In the genomic region with DNA sequence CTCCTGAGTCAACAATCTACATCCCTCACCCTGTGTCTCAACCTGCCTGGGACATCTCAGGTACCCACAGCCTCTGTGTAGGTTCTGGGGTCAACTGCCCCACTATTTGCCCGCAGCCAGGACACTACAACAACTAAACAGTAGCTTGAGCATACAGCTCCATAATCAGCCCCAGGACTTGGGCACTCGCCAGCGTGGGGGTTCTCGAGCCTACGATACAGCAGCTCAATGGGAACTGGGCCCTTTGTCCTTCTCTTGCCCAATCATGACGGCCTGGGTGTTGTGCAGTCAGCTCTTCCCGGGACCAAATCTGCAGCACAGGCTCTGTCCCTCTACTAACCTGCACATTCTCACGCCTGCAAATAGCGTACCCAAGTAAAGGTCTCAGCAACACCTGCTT, we compare ENCODE assay signal across 10 cellular contexts. TPM values are rescaled to one million over a fixed set of nuclear protein-coding genes. Genes with fewer than 3 reads are reported as not detected.
DNase-seq lines count a peak whose midpoint lies in the region; ATAC-seq and TF ChIP-seq lines count a peak whose summit lies in the region.
"Had no signal": no experiment of that assay in that cellular context is flagged by ENCODE, and none has a peak within 500 bp of the region (broad histone marks: within the 10 kb centered on the region; RNA-seq: fewer than 3 reads in every experiment).

No MANE protein-coding gene starts in this region.

- peaks cover 18 to 52% (median 41%) of the 10 kb centered on the region in 6 donors for H3K36me3 ChIP-seq in spleen

- peaks cover 8 to 33% (median 20%) of the 10 kb centered on the region in 6 donors for H3K4me1 ChIP-seq in spleen

- CTCF ChIA-PET in activated CD4-positive, alpha-beta T cell treated with anti-CD3 and anti-CD28 coated beads, Interleukin-2, amount 10 ng/mL, durations not matched to agents 7 days and 5 days (lab: Charles Lee) = no interaction called here
- CTCF ChIA-PET in T-cell (lab: Charles Lee) = interaction anchor here in 1 of 2 donors (0.7 to 1.1 kb wide), 2 partner anchors 287 to 404 kb away, joined by 3 to 7 read pairs; a partner anchor contains a TSS

- H3K27ac Mint-ChIP-seq in activated CD4-positive, alpha-beta T cell treated with anti-CD3 and anti-CD28 coated beads, Interleukin-2, amount 10 ng/mL, durations not matched to agents 7 days and 5 days = peak overlapping the region; percentile 41
- H3K27ac Mint-ChIP-seq in T-cell (peak overlapping the region in 1 of 2 donors; percentile 28), glutamatergic neuron (ENCODE audit: unreplicated experiment) (no peak overlapping the region)

- DNase-seq in activated CD4-positive, alpha-beta T cell treated with anti-CD3 and anti-CD28 coated beads, Interleukin-2, amount 10 ng/mL, durations not matched to agents 7 days and 5 days = no peak
- no peak for DNase-seq in activated CD4-positive, alpha-beta T cell treated with anti-CD3 and anti-CD28 coated beads for 48 hours
- DNase-seq in T-cell = no peak
- DNase-seq in glutamatergic neuron = no peak
- DNase-seq in spleen = no peak
- no peak for DNase-seq in omental fat pad (ENCODE audit: low spot score)
- no peak for DNase-seq in cerebellar cortex (ENCODE audit: low spot score)
- DNase-seq: effector CD4-positive, alpha-beta T cell; NCI-H345 had no signal

- no peaks in the 10 kb centered on the region for H3K27me3 ChIP-seq in spleen (replicated peaks in 1 of 7)

- ATAC-seq in T-cell (replicated peaks in 1 of 4) (no peak), GM21526 (IDR thresholded peaks at IDR 0.05; ENCODE audit: low FRiP score, unreplicated experiment) (no peak), omental fat pad (ENCODE audit: low FRiP score) (no peak)

- peaks cover 61% of the 10 kb centered on the region for H3K9me3 Mint-ChIP-seq in activated CD4-positive, alpha-beta T cell treated with anti-CD3 and anti-CD28 coated beads, Interleukin-2, amount 10 ng/mL, durations not matched to agents 7 days and 5 days
- H3K9me3 Mint-ChIP-seq in T-cell (peaks cover 23 to 50% (median 30%) of the 10 kb centered on the region in 3 donors), glutamatergic neuron (ENCODE audit: unreplicated experiment) (peaks cover 19% of the 10 kb centered on the region)

- POLR2A ChIA-PET in activated CD4-positive, alpha-beta T cell treated with anti-CD3 and anti-CD28 coated beads, Interleukin-2, amount 10 ng/mL, durations not matched to agents 7 days and 5 days (lab: Charles Lee) = no interaction called here
- POLR2A ChIA-PET in T-cell (lab: Charles Lee) = no interaction called here

- H3K36me3 Mint-ChIP-seq in activated CD4-positive, alpha-beta T cell treated with anti-CD3 and anti-CD28 coated beads, Interleukin-2, amount 10 ng/mL, durations not matched to agents 7 days and 5 days (ENCODE audit: low read depth) = peaks cover 69% of the 10 kb centered on the region
- H3K36me3 Mint-ChIP-seq in T-cell (peaks cover 61% of the 10 kb centered on the region), glutamatergic neuron (ENCODE audit: unreplicated experiment) (peaks cover 45% of the 10 kb centered on the region)

- H3K27me3 Mint-ChIP-seq in activated CD4-positive, alpha-beta T cell treated with anti-CD3 and anti-CD28 coated beads, Interleukin-2, amount 10 ng/mL, durations not matched to agents 7 days and 5 days = no peaks in the 10 kb centered on the region
- H3K27me3 Mint-ChIP-seq in T-cell (peaks cover 0 to 3% of the 10 kb centered on the region in 2 donors), glutamatergic neuron (ENCODE audit: unreplicated experiment) (peaks cover 13% of the 10 kb centered on the region)

- intact Hi-C loops in spleen (cut with DNase I; ENCODE audit: low total_unique reads) = no loop called here

- WGBS in spleen, 5 donors = 95 to 100% (median 98%) methylated on average over 6 to 9 of the region's 9 CpGs

- peak overlapping the region in 5 of 8 donors; percentile 74 to 85 (median 78) for H3K4me3 ChIP-seq in spleen

- H3K9me3 ChIP-seq in spleen = peaks cover 21 to 82% (median 74%) of the 10 kb centered on the region in 8 donors

- no peak for TF ChIP-seq POLR2A in spleen (IDR thresholded peaks at IDR 0.05)

- TF ChIP-seq CTCF in glutamatergic neuron (IDR thresholded peaks at IDR 0.05; ENCODE audit: partially characterized antibody, unreplicated experiment) (no peak), spleen (IDR thresholded peaks at IDR 0.05 in 8 of 11, conservative IDR thresholded peaks at IDR 0.05 in 3 of 11) (no peak), omental fat pad (IDR thresholded peaks at IDR 0.05) (no peak)

- H3K4me1 Mint-ChIP-seq in activated CD4-positive, alpha-beta T cell treated with anti-CD3 and anti-CD28 coated beads, Interleukin-2, amount 10 ng/mL, durations not matched to agents 7 days and 5 days = peaks cover 31% of the 10 kb centered on the region
- H3K4me1 Mint-ChIP-seq in T-cell (peaks cover 36 to 49% (median 46%) of the 10 kb centered on the region in 3 donors), glutamatergic neuron (ENCODE audit: low read depth, unreplicated experiment) (peaks cover 8% of the 10 kb centered on the region)

- no peak overlapping the region for H3K27ac ChIP-seq in spleen

- H3K4me3 Mint-ChIP-seq in activated CD4-positive, alpha-beta T cell treated with anti-CD3 and anti-CD28 coated beads, Interleukin-2, amount 10 ng/mL, durations not matched to agents 7 days and 5 days = peak overlapping the region; percentile 88
- peak overlapping the region; percentile 92 to 99 (median 95) for H3K4me3 Mint-ChIP-seq in T-cell
- H3K4me3 Mint-ChIP-seq in glutamatergic neuron (ENCODE audit: unreplicated experiment) = peak overlapping the region; percentile 96

RNA-seq across cellular contexts. Expression of a gene that starts 1.3 kb away (rescaled TPM):
- total RNA-seq in activated CD4-positive, alpha-beta T cell treated with anti-CD3 and anti-CD28 coated beads, Interleukin-2, amount 10 ng/mL, durations not matched to agents 7 days and 5 days = 10 to 100 TPM in 1 of 2 experiments, 1 to 10 TPM in 1; 9.6 to 11.7 TPM
- total RNA-seq in T-cell = 10 to 100 TPM in 3 of 5 donors, 1 to 10 TPM in 2; 7.0 to 20.1 (median 17.8) TPM
- total RNA-seq in glutamatergic neuron (ENCODE audit: unreplicated experiment) = 12.3 TPM
- total RNA-seq in spleen = 10 to 100 TPM in 6 of 7 donors, 1 to 10 TPM in 1; 7.3 to 25.0 (median 12.7) TPM
- 1 to 10 TPM; 4.1 to 5.3 (median 4.3) TPM for polyA plus RNA-seq in spleen
- total RNA-seq in omental fat pad = 10 to 100 TPM in 1 of 4 donors, 1 to 10 TPM in 3; 4.8 to 14.5 (median 7.3) TPM

RNA-seq across cellular contexts. Expression of a gene that starts 30.5 kb away (rescaled TPM):
- total RNA-seq in activated CD4-positive, alpha-beta T cell treated with anti-CD3 and anti-CD28 coated beads, Interleukin-2, amount 10 ng/mL, durations not matched to agents 7 days and 5 days = not detected
- total RNA-seq in T-cell (not detected), glutamatergic neuron (ENCODE audit: unreplicated experiment) (not detected), spleen (not detected), omental fat pad (not detected)
- not detected for polyA plus RNA-seq in spleen

RNA-seq across cellular contexts. Expression of a gene that starts 50.7 kb away (rescaled TPM):
- under 1 TPM; 0.60 to 0.77 TPM for total RNA-seq in activated CD4-positive, alpha-beta T cell treated with anti-CD3 and anti-CD28 coated beads, Interleukin-2, amount 10 ng/mL, durations not matched to agents 7 days and 5 days
- total RNA-seq in T-cell (1 to 10 TPM in 4 of 5 donors, under 1 TPM in 1; 0.54 to 2.5 (median 1.7) TPM), glutamatergic neuron (ENCODE audit: unreplicated experiment) (15.2 TPM), spleen (1 to 10 TPM; 1.9 to 7.6 (median 5.6) TPM), omental fat pad (1 to 10 TPM; 2.2 to 6.3 (median 4.8) TPM)
- 1 to 10 TPM in 2 of 3 donors, under 1 TPM in 1; 0.83 to 1.5 (median 1.2) TPM for polyA plus RNA-seq in spleen
